Comparison of ENCODE assay signal across 12 cellular contexts in genomic region chr1:119631086-119631432, GRCh38. TPM values are rescaled to one million over a fixed set of nuclear protein-coding genes. Genes with fewer than 3 reads are reported as not detected.
DNase-seq lines count a peak whose midpoint lies in the region; ATAC-seq, FAIRE-seq and TF ChIP-seq lines count a peak whose summit lies in the region.
"Had no signal": no experiment of that assay in that cellular context is flagged by ENCODE, and none has a peak within 500 bp of the region (broad histone marks: within the 10 kb centered on the region; RNA-seq: fewer than 3 reads in every experiment).

No MANE protein-coding gene starts in this region.

- H3K14ac ChIP-seq in neuronal stem cell (ENCODE audit: low read length) = no peak overlapping the region

- TF ChIP-seq EP300 in transverse colon (IDR thresholded peaks at IDR 0.05; ENCODE audit: low read depth) = no peak

- H4K8ac ChIP-seq in neuronal stem cell (ENCODE audit: low read depth, low read length) = no peak overlapping the region

- H4K20me1 ChIP-seq in astrocyte (ENCODE audit: insufficient read depth, low read length) = peaks cover 96% of the 10 kb centered on the region

- peak overlapping the region; percentile 47 for H3K9ac ChIP-seq in astrocyte (ENCODE audit: low read length)
- H3K9ac ChIP-seq in neuronal stem cell (ENCODE audit: low read depth, low read length, poor library complexity) = no peak overlapping the region

- DNase-seq in astrocyte (ENCODE audit: low read depth) (no peak), fibroblast of pulmonary artery (ENCODE audit: low read depth) (no peak), neuronal stem cell (ENCODE audit: low spot score) (no peak), transverse colon (no peak), foreskin melanocyte (no peak)
- no peak for DNase-seq in activated naive CD8-positive, alpha-beta T cell treated with anti-CD3 and anti-CD28 coated beads for 36 hours
- DNase-seq: activated CD8-positive, alpha-beta memory T cell treated with anti-CD3 and anti-CD28 coated beads for 24 hours; activated naive CD8-positive, alpha-beta T cell treated with anti-CD3 and anti-CD28 coated beads, Interleukin-2, amount 10 ng/mL, durations not matched to agents 7 days and 5 days; MM.1S; NCI-H510A treated with DMSO at 0.1 percent for 48 hours had no signal

- ATAC-seq in HG02763 (IDR thresholded peaks at IDR 0.05; ENCODE audit: unreplicated experiment) = no peak
- ATAC-seq in HG03108 (IDR thresholded peaks at IDR 0.05; ENCODE audit: unreplicated experiment) = no peak

- no peak overlapping the region for H2BK5ac ChIP-seq in neuronal stem cell (ENCODE audit: low read length)

- no peaks in the 10 kb centered on the region for H3K9me3 ChIP-seq in astrocyte (ENCODE audit: insufficient read depth, low read depth, low read length)
- H3K9me3 ChIP-seq in neuronal stem cell (replicated peaks in 1 of 2; ENCODE audit: control insufficient read depth in 2 of 2, insufficient read depth in 1 of 2, low read depth in 1 of 2, low read length in 2 of 2) = no peaks in the 10 kb centered on the region
- no peaks in the 10 kb centered on the region for H3K9me3 ChIP-seq in transverse colon

- H3K27me3 ChIP-seq in astrocyte (ENCODE audit: insufficient read depth, low read length) (no peaks in the 10 kb centered on the region), neuronal stem cell (ENCODE audit: control insufficient read depth in 3 of 3, insufficient read depth in 3 of 3, low read depth in 1 of 3, low read length in 3 of 3) (no peaks in the 10 kb centered on the region), transverse colon (no peaks in the 10 kb centered on the region)

- H2AK5ac ChIP-seq in neuronal stem cell (ENCODE audit: low read depth, low read length) = peak overlapping the region; percentile 24

- no peak for TF ChIP-seq CTCF in astrocyte (IDR thresholded peaks at IDR 0.05; ENCODE audit: insufficient read depth, low read depth, low read length)
- no peak for TF ChIP-seq CTCF in fibroblast of pulmonary artery (IDR thresholded peaks at IDR 0.05; ENCODE audit: low read length, missing control alignments)
- no peak for TF ChIP-seq CTCF in transverse colon (IDR thresholded peaks at IDR 0.05)

- H2AFZ ChIP-seq in astrocyte (ENCODE audit: low read depth, low read length) = no peak overlapping the region
- no peak overlapping the region for H2AFZ ChIP-seq in neuronal stem cell (ENCODE audit: low read length)

- H3K9me3 Mint-ChIP-seq in astrocyte (ENCODE audit: unreplicated experiment) = no peaks in the 10 kb centered on the region
- H3K9me3 Mint-ChIP-seq in activated naive CD8-positive, alpha-beta T cell treated with anti-CD3 and anti-CD28 coated beads for 36 hours = no peaks in the 10 kb centered on the region
- H3K9me3 Mint-ChIP-seq: activated naive CD8-positive, alpha-beta T cell treated with anti-CD3 and anti-CD28 coated beads, Interleukin-2, amount 10 ng/mL, durations not matched to agents 7 days and 5 days had no signal

- H3K79me2 ChIP-seq in astrocyte (ENCODE audit: insufficient read depth, low read length) = peaks cover 92% of the 10 kb centered on the region

- no peak for FAIRE-seq in astrocyte (lab: Jason Lieb, UNC)

- intact Hi-C loops in transverse colon (cut with DNase I; ENCODE audit: low total_unique reads) = no loop called here

- TF ChIP-seq POLR2A in transverse colon (IDR thresholded peaks at IDR 0.05) = no peak

- H3K36me3 ChIP-seq in astrocyte (ENCODE audit: insufficient read depth, low read length) = no peaks in the 10 kb centered on the region
- H3K36me3 ChIP-seq in neuronal stem cell (replicated peaks in 1 of 2; ENCODE audit: control insufficient read depth in 2 of 2, insufficient read depth in 2 of 2, low read length in 2 of 2) = peaks cover 0 to 4% of the 10 kb centered on the region in 2 donors
- no peaks in the 10 kb centered on the region for H3K36me3 ChIP-seq in transverse colon

- H3K23ac ChIP-seq in neuronal stem cell (ENCODE audit: low read depth, low read length, poor library complexity) = peak overlapping the region; percentile 11

- peaks cover 29% of the 10 kb centered on the region for H3K4me1 ChIP-seq in astrocyte (ENCODE audit: insufficient read depth, low read length)
- H3K4me1 ChIP-seq in neuronal stem cell (ENCODE audit: control insufficient read depth in 2 of 2, insufficient read depth in 1 of 2, low read depth in 1 of 2, low read length in 2 of 2) = peaks cover 0 to 4% of the 10 kb centered on the region in 2 donors
- peaks cover 13 to 26% (median 17%) of the 10 kb centered on the region in 4 donors for H3K4me1 ChIP-seq in transverse colon

- H2BK120ac ChIP-seq in neuronal stem cell (ENCODE audit: low read depth, low read length) = no peak overlapping the region

- peak overlapping the region; percentile 6 for H3K4me3 ChIP-seq in astrocyte (ENCODE audit: insufficient read depth, low read depth, low read length)
- H3K4me3 ChIP-seq in fibroblast of pulmonary artery (replicated peaks; ENCODE audit: low read depth, low read length) = peak overlapping the region; percentile 7
- H3K4me3 ChIP-seq in neuronal stem cell (ENCODE audit: low read length in 2 of 2) = peak overlapping the region in 1 of 2 donors; percentile 36
- peak overlapping the region in 3 of 4 donors; percentile 15 to 35 (median 23) for H3K4me3 ChIP-seq in transverse colon

- WGBS in neuronal stem cell (ENCODE audit: extremely low coverage in 2 of 2, insufficient read length in 2 of 2, insufficient replicate concordance in 1 of 2), 2 donors = no CpG with 5 or more reads among the region's 17 CpGs
- 70% methylated on average over 17 of the region's 17 CpGs; no CpG with 5 or more reads in 1 of the 2 donors for WGBS in transverse colon (ENCODE audit: low coverage in 1 of 2), 2 donors

- no peak overlapping the region for H3K27ac Mint-ChIP-seq in astrocyte (ENCODE audit: unreplicated experiment)
- H3K27ac Mint-ChIP-seq in activated naive CD8-positive, alpha-beta T cell treated with anti-CD3 and anti-CD28 coated beads for 36 hours = no peak overlapping the region
- H3K27ac Mint-ChIP-seq: activated naive CD8-positive, alpha-beta T cell treated with anti-CD3 and anti-CD28 coated beads, Interleukin-2, amount 10 ng/mL, durations not matched to agents 7 days and 5 days had no signal

- peaks cover 35% of the 10 kb centered on the region for H3K4me1 Mint-ChIP-seq in astrocyte (ENCODE audit: low read depth, unreplicated experiment)
- no peaks in the 10 kb centered on the region for H3K4me1 Mint-ChIP-seq in activated naive CD8-positive, alpha-beta T cell treated with anti-CD3 and anti-CD28 coated beads for 36 hours
- H3K4me1 Mint-ChIP-seq: activated naive CD8-positive, alpha-beta T cell treated with anti-CD3 and anti-CD28 coated beads, Interleukin-2, amount 10 ng/mL, durations not matched to agents 7 days and 5 days had no signal

- no peaks in the 10 kb centered on the region for H3K27me3 Mint-ChIP-seq in astrocyte (ENCODE audit: low read depth, unreplicated experiment)
- H3K27me3 Mint-ChIP-seq in activated naive CD8-positive, alpha-beta T cell treated with anti-CD3 and anti-CD28 coated beads for 36 hours = peaks cover 66% of the 10 kb centered on the region

- H3K18ac ChIP-seq in neuronal stem cell (ENCODE audit: low read length) = no peak overlapping the region

- H3K27ac ChIP-seq in astrocyte (ENCODE audit: low read depth, low read length) (no peak overlapping the region), neuronal stem cell (replicated peaks; ENCODE audit: low read length) (no peak overlapping the region), transverse colon (peak overlapping the region; percentile 57 to 69 (median 64))

- H3K4me2 ChIP-seq in astrocyte (ENCODE audit: low read length) (peak overlapping the region; percentile 82), neuronal stem cell (ENCODE audit: insufficient read depth, low read length, poor library complexity, severe bottlenecking) (no peak overlapping the region)

- H3K79me1 ChIP-seq in neuronal stem cell (ENCODE audit: low read depth, low read length) = no peaks in the 10 kb centered on the region

- in situ Hi-C loops in transverse colon (cut with MboI; ENCODE audit: low pct_ligation_motif_present in 1 of 4, low pct_unique_long_range_greater_than_20kb in 1 of 4, low sequenced_read_pairs in 3 of 4) = no loop called here

- H3K4me3 Mint-ChIP-seq in astrocyte (ENCODE audit: unreplicated experiment) = no peak overlapping the region
- H3K4me3 Mint-ChIP-seq in activated naive CD8-positive, alpha-beta T cell treated with anti-CD3 and anti-CD28 coated beads for 36 hours = no peak overlapping the region
- H3K4me3 Mint-ChIP-seq: activated naive CD8-positive, alpha-beta T cell treated with anti-CD3 and anti-CD28 coated beads, Interleukin-2, amount 10 ng/mL, durations not matched to agents 7 days and 5 days had no signal

- no peak overlapping the region for H2BK12ac ChIP-seq in neuronal stem cell (ENCODE audit: low read length)

- no peak overlapping the region for H4K91ac ChIP-seq in neuronal stem cell (ENCODE audit: low read depth, low read length, poor library complexity)

- no peak overlapping the region for H3K4ac ChIP-seq in neuronal stem cell (ENCODE audit: low read length)

- peaks cover 18% of the 10 kb centered on the region for H3K36me3 Mint-ChIP-seq in astrocyte (ENCODE audit: low read depth, unreplicated experiment)
- H3K36me3 Mint-ChIP-seq in activated naive CD8-positive, alpha-beta T cell treated with anti-CD3 and anti-CD28 coated beads for 36 hours = no peaks in the 10 kb centered on the region
- H3K36me3 Mint-ChIP-seq: activated naive CD8-positive, alpha-beta T cell treated with anti-CD3 and anti-CD28 coated beads, Interleukin-2, amount 10 ng/mL, durations not matched to agents 7 days and 5 days had no signal

- no peak overlapping the region for H2BK15ac ChIP-seq in neuronal stem cell (ENCODE audit: low read length)

RNA-seq across cellular contexts. Expression of gene ZNF697, which starts 17.0 kb away (rescaled TPM):
- total RNA-seq in astrocyte = 46.1 and 58.4 TPM in 2 replicates
- polyA plus RNA-seq in neuronal stem cell (2013, experiment 1 of 2) = 4.7 TPM
- polyA plus RNA-seq in neuronal stem cell (2013, experiment 2 of 2) = 4.7 TPM
- total RNA-seq in transverse colon = 1 to 10 TPM in 3 of 4 donors, under 1 TPM in 1; 1.00 to 5.6 (median 2.9) TPM
- 1 to 10 TPM in 1 of 2 experiments, under 1 TPM in 1; 0.91 to 1.1 TPM for total RNA-seq in activated naive CD8-positive, alpha-beta T cell treated with anti-CD3 and anti-CD28 coated beads for 36 hours

Comparison
In these comparisons a context has a peak if more than half of its experiments do, and no peak if none do; other contexts are left out.
1. H3K27ac ChIP-seq: peak in transverse colon (4 of 4); none in astrocyte (single experiment) and neuronal stem cell (single experiment).